8 cellular contexts compared by ENCODE assay signal in genomic region chr3:39107056-39107873, GRCh38. TPM values are rescaled to one million over a fixed set of nuclear protein-coding genes. Genes with fewer than 3 reads are reported as not detected.
A peak's percentile ranks its signal among the peaks of the same experiment; 100 is the strongest.
DNase-seq lines count a peak whose midpoint lies in the region; ATAC-seq and TF ChIP-seq lines count a peak whose summit lies in the region.

Gene GORASP1 (minus strand): TSS chr3:39107627. CDS start chr3:39107541, 86 bp downstream.
A gene with protein sequence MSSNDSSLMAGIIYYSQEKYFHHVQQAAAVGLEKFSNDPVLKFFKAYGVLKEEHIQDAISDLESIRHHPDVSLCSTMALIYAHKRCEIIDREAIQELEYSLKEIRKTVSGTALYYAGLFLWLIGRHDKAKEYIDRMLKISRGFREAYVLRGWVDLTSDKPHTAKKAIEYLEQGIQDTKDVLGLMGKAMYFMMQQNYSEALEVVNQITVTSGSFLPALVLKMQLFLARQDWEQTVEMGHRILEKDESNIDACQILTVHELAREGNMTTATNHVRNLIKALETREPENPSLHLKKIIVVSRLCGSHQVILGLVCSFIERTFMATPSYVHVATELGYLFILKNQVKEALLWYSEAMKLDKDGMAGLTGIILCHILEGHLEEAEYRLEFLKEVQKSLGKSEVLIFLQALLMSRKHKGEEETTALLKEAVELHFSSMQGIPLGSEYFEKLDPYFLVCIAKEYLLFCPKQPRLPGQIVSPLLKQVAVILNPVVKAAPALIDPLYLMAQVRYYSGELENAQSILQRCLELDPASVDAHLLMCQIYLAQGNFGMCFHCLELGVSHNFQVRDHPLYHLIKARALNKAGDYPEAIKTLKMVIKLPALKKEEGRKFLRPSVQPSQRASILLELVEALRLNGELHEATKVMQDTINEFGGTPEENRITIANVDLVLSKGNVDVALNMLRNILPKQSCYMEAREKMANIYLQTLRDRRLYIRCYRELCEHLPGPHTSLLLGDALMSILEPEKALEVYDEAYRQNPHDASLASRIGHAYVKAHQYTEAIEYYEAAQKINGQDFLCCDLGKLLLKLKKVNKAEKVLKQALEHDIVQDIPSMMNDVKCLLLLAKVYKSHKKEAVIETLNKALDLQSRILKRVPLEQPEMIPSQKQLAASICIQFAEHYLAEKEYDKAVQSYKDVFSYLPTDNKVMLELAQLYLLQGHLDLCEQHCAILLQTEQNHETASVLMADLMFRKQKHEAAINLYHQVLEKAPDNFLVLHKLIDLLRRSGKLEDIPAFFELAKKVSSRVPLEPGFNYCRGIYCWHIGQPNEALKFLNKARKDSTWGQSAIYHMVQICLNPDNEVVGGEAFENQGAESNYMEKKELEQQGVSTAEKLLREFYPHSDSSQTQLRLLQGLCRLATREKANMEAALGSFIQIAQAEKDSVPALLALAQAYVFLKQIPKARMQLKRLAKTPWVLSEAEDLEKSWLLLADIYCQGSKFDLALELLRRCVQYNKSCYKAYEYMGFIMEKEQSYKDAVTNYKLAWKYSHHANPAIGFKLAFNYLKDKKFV (N-terminal part only) (plus strand): TSS chr3:39107680. CDS start chr3:39107838, 158 bp downstream.

- TF ChIP-seq EP300 in gastroesophageal sphincter (IDR thresholded peaks at IDR 0.05): no peak
- no peak for TF ChIP-seq EP300 in suprapubic skin (IDR thresholded peaks at IDR 0.05)

- no peaks in the 10 kb centered on the region for H3K9me2 ChIP-seq in DOHH2 (replicated peaks; ENCODE audit: control insufficient read depth, low read length)
- H3K9me2 ChIP-seq in Karpas-422 (replicated peaks; ENCODE audit: insufficient read depth, low read length): no peaks in the 10 kb centered on the region

- H3K4me2 ChIP-seq in DOHH2 (ENCODE audit: low read length) (peak within 1 kb of the TSS; percentile 73), Karpas-422 (ENCODE audit: low read depth, low read length, poor library complexity, severe bottlenecking) (peak within 1 kb of the TSS; percentile 77)

- H3K36me3 Mint-ChIP-seq in activated naive CD4-positive, alpha-beta T cell treated with anti-CD3 and anti-CD28 coated beads, Interleukin-2, amount 10 ng/mL, durations not matched to agents 7 days and 5 days: peaks cover 4% of the 10 kb centered on the region

- WGBS in gastroesophageal sphincter (ENCODE audit: low coverage in 1 of 2), 2 donors: 0% methylated on average over 8 to 14 of the region's 97 CpGs
- 0% methylated on average over 7 of the region's 97 CpGs for WGBS in suprapubic skin

- no peaks in the 10 kb centered on the region for H3K9me3 ChIP-seq in DOHH2 (ENCODE audit: control insufficient read depth, insufficient read depth, low read length)
- H3K9me3 ChIP-seq in Karpas-422 (ENCODE audit: low read length): no peaks in the 10 kb centered on the region
- H3K9me3 ChIP-seq in gastroesophageal sphincter: no peaks in the 10 kb centered on the region
- H3K9me3 ChIP-seq in neutrophil: no peaks in the 10 kb centered on the region
- H3K9me3 ChIP-seq in suprapubic skin: no peaks in the 10 kb centered on the region

- H3K36me3 ChIP-seq in DOHH2 (ENCODE audit: control insufficient read depth, low read length) (no peaks in the 10 kb centered on the region), Karpas-422 (ENCODE audit: insufficient read depth, low read length) (no peaks in the 10 kb centered on the region), gastroesophageal sphincter (peaks cover 0 to 28% of the 10 kb centered on the region in 2 donors), neutrophil (no peaks in the 10 kb centered on the region), suprapubic skin (peaks cover 9% of the 10 kb centered on the region)

- peaks cover 40% of the 10 kb centered on the region for H3K27me3 Mint-ChIP-seq in activated naive CD4-positive, alpha-beta T cell treated with anti-CD3 and anti-CD28 coated beads, Interleukin-2, amount 10 ng/mL, durations not matched to agents 7 days and 5 days

- TF ChIP-seq CTCF in DOHH2 (IDR thresholded peaks at IDR 0.05; ENCODE audit: low read depth, low read length, poor library complexity, severe bottlenecking) (no peak), gastroesophageal sphincter (IDR thresholded peaks at IDR 0.05) (peak in 1 of 4 experiments; percentile 13), neutrophil (IDR thresholded peaks at IDR 0.05) (peak; percentile 42), suprapubic skin (IDR thresholded peaks at IDR 0.05) (no peak)

- H3K27me3 ChIP-seq in DOHH2 (ENCODE audit: control insufficient read depth, low read length) (no peaks in the 10 kb centered on the region), Karpas-422 (ENCODE audit: low read length) (no peaks in the 10 kb centered on the region), gastroesophageal sphincter (no peaks in the 10 kb centered on the region), neutrophil (no peaks in the 10 kb centered on the region), suprapubic skin (no peaks in the 10 kb centered on the region)

- H3K4me3 ChIP-seq in DOHH2 (ENCODE audit: low read length): peak within 1 kb of the TSS; percentile 95
- H3K4me3 ChIP-seq in Karpas-422 (ENCODE audit: low read length): peak within 1 kb of the TSS; percentile 92
- peak within 1 kb of the TSS; percentile 53 to 99 for H3K4me3 ChIP-seq in gastroesophageal sphincter
- peak within 1 kb of the TSS; percentile 86 to 87 for H3K4me3 ChIP-seq in neutrophil (ENCODE audit: low read depth in 1 of 2, low read length in 1 of 2)
- H3K4me3 ChIP-seq in suprapubic skin: peak within 1 kb of the TSS; percentile 96

- H3K27ac ChIP-seq in DOHH2 (ENCODE audit: low read depth, low read length) (peak within 1 kb of the TSS; percentile 58), Karpas-422 (ENCODE audit: low read length) (peak within 1 kb of the TSS; percentile 80), gastroesophageal sphincter (peak within 1 kb of the TSS; percentile 82 to 99 (median 98)), neutrophil (peak within 1 kb of the TSS; percentile 84), suprapubic skin (peak within 1 kb of the TSS; percentile 98)

- H3K27ac Mint-ChIP-seq in activated naive CD4-positive, alpha-beta T cell treated with anti-CD3 and anti-CD28 coated beads, Interleukin-2, amount 10 ng/mL, durations not matched to agents 7 days and 5 days: peak within 1 kb of the TSS; percentile 83

- TF ChIP-seq POLR2A in Raji (IDR thresholded peaks at IDR 0.05; ENCODE audit: insufficient read depth, low read depth, low read length) (peak; percentile 74), gastroesophageal sphincter (IDR thresholded peaks at IDR 0.05) (peak; percentile 80 to 83), suprapubic skin (IDR thresholded peaks at IDR 0.05) (peak in 1 of 2 donors; percentile 54)

- peak within 1 kb of the TSS; percentile 86 for H3K9ac ChIP-seq in Karpas-422 (ENCODE audit: low read length)

- peak within 1 kb of the TSS; percentile 78 for H3K4me3 Mint-ChIP-seq in activated naive CD4-positive, alpha-beta T cell treated with anti-CD3 and anti-CD28 coated beads, Interleukin-2, amount 10 ng/mL, durations not matched to agents 7 days and 5 days

- no peaks in the 10 kb centered on the region for H4K20me1 ChIP-seq in DOHH2 (ENCODE audit: control insufficient read depth, insufficient read depth, low read depth, low read length)
- no peaks in the 10 kb centered on the region for H4K20me1 ChIP-seq in Karpas-422 (ENCODE audit: insufficient read depth, low read depth, low read length)

- CTCF ChIA-PET in activated naive CD4-positive, alpha-beta T cell treated with anti-CD3 and anti-CD28 coated beads, Interleukin-2, amount 10 ng/mL, durations not matched to agents 7 days and 5 days (lab: Charles Lee): interaction anchor here (0.9 to 7.3 kb wide), 7 partner anchors 9 to 184 kb away, joined by 3 to 73 read pairs (median 6); no protein-coding TSS in a partner anchor

- H2AFZ ChIP-seq in Karpas-422 (ENCODE audit: low read length): peak within 1 kb of the TSS; percentile 30

- peak; percentile 64 for ATAC-seq in GM21723 (IDR thresholded peaks at IDR 0.05; ENCODE audit: unreplicated experiment)
- peak; percentile 93 for ATAC-seq in gastroesophageal sphincter

- peaks cover 51% of the 10 kb centered on the region for H3K4me1 ChIP-seq in DOHH2 (ENCODE audit: control insufficient read depth, low read length)
- peaks cover 54% of the 10 kb centered on the region for H3K4me1 ChIP-seq in Karpas-422 (ENCODE audit: low read length)
- peaks cover 0 to 60% (median 26%) of the 10 kb centered on the region in 3 donors for H3K4me1 ChIP-seq in gastroesophageal sphincter
- peaks cover 24 to 28% of the 10 kb centered on the region in 2 experiments for H3K4me1 ChIP-seq in neutrophil (ENCODE audit: control insufficient read depth in 1 of 2, insufficient read depth in 1 of 2, low read depth in 1 of 2, low read length in 1 of 2)
- peaks cover 43% of the 10 kb centered on the region for H3K4me1 ChIP-seq in suprapubic skin

- DNase-seq in Karpas-422 (peak; percentile 90), suprapubic skin (ENCODE audit: low spot score in 2 of 2) (peak; percentile 93 to 94)
- DNase-seq in activated naive CD4-positive, alpha-beta T cell treated with anti-CD3 and anti-CD28 coated beads, Interleukin-2, amount 10 ng/mL, durations not matched to agents 7 days and 5 days: peak; percentile 85

- H3K79me2 ChIP-seq in DOHH2 (ENCODE audit: control insufficient read depth, low read length) (peaks cover 33% of the 10 kb centered on the region), Karpas-422 (ENCODE audit: low read length) (peaks cover 37% of the 10 kb centered on the region)

- H3F3A ChIP-seq in DOHH2 (ENCODE audit: control insufficient read depth, insufficient read depth): peaks cover 17% of the 10 kb centered on the region

- H3K4me1 Mint-ChIP-seq in activated naive CD4-positive, alpha-beta T cell treated with anti-CD3 and anti-CD28 coated beads, Interleukin-2, amount 10 ng/mL, durations not matched to agents 7 days and 5 days: peaks cover 51% of the 10 kb centered on the region

- no peaks in the 10 kb centered on the region for H3K9me3 Mint-ChIP-seq in activated naive CD4-positive, alpha-beta T cell treated with anti-CD3 and anti-CD28 coated beads, Interleukin-2, amount 10 ng/mL, durations not matched to agents 7 days and 5 days

RNA-seq across cellular contexts. Expression of gene GORASP1, which starts in this region (rescaled TPM):
- total RNA-seq in Karpas-422 (2014; rRNA removed; shearing (Covaris generic); ENCODE audit: low replicate concordance): 38.5 and 51.8 TPM in 2 replicates
- total RNA-seq in gastroesophageal sphincter (10 to 100 TPM; 48.5 to 82.5 (median 76.8) TPM), suprapubic skin (100 to 1,000 TPM in 1 of 4 donors, 10 to 100 TPM in 3; 51.3 to 101 (median 73.8) TPM)

RNA-seq across cellular contexts. Expression of the second gene that starts in this region (rescaled TPM):
- total RNA-seq in Karpas-422 (2014; rRNA removed; shearing (Covaris generic); ENCODE audit: low replicate concordance): 8.7 and 9.5 TPM in 2 replicates
- total RNA-seq in gastroesophageal sphincter: 1 to 10 TPM in 3 of 4 donors, under 1 TPM in 1; 0.54 to 8.5 (median 5.0) TPM
- total RNA-seq in suprapubic skin: 10 to 100 TPM in 1 of 4 donors, 1 to 10 TPM in 3; 1.2 to 11.0 (median 4.7) TPM

Comparison
In these comparisons a context has a peak if more than half of its experiments do, and no peak if none do; other contexts are left out.
1. Peak in every context shown above with its lines: DNase-seq, ATAC-seq, H3K4me3 ChIP-seq and H3K27ac ChIP-seq.